ENCODE assay signal across 1 cellular context in genomic region chr5:78665519-78665918, GRCh38.
TF ChIP-seq lines count a peak whose summit lies in the region.

No MANE protein-coding gene starts in this region.

TF ChIP-seq in H1, 55 proteins besides CTCF, POLR2A, EP300 and RAD21 (continued from another document):
- TF ChIP-seq, protein P1, sequence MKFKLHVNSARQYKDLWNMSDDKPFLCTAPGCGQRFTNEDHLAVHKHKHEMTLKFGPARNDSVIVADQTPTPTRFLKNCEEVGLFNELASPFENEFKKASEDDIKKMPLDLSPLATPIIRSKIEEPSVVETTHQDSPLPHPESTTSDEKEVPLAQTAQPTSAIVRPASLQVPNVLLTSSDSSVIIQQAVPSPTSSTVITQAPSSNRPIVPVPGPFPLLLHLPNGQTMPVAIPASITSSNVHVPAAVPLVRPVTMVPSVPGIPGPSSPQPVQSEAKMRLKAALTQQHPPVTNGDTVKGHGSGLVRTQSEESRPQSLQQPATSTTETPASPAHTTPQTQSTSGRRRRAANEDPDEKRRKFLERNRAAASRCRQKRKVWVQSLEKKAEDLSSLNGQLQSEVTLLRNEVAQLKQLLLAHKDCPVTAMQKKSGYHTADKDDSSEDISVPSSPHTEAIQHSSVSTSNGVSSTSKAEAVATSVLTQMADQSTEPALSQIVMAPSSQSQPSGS (IDR thresholded peaks at IDR 0.05; ENCODE audit: low read length) = no peak
- TF ChIP-seq JUND (IDR thresholded peaks at IDR 0.05; ENCODE audit: low read length) (no peak), RBBP5 (IDR thresholded peaks at IDR 0.05; ENCODE audit: borderline replicate concordance, low read depth, low read length) (no peak), SP1 (IDR thresholded peaks at IDR 0.05; ENCODE audit: low read depth, low read length) (no peak), EZH2 (IDR thresholded peaks at IDR 0.05; ENCODE audit: low read depth, low read length, severe bottlenecking) (no peak), NANOG (IDR thresholded peaks at IDR 0.05; ENCODE audit: insufficient read depth, low read depth, low read length, poor library complexity, severe bottlenecking) (no peak), BRCA1 (IDR thresholded peaks at IDR 0.05; ENCODE audit: low read depth, low read length) (no peak), SP4 (IDR thresholded peaks at IDR 0.05; ENCODE audit: low read length) (no peak), SIX5 (IDR thresholded peaks at IDR 0.05; ENCODE audit: low read depth, low read length) (no peak), SIN3A (conservative IDR thresholded peaks at IDR 0.05 in 1 of 2, IDR thresholded peaks at IDR 0.05 in 1 of 2; ENCODE audit: low read depth in 1 of 2, low read length in 2 of 2) (no peak), POU5F1 (IDR thresholded peaks at IDR 0.05; ENCODE audit: low read depth, low read length) (no peak), ZNF274 (IDR thresholded peaks at IDR 0.05; ENCODE audit: borderline replicate concordance, extremely low read depth, low read length) (no peak), NRF1 (IDR thresholded peaks at IDR 0.05; ENCODE audit: low read depth, low read length) (no peak), FOSL1 (IDR thresholded peaks at IDR 0.05; ENCODE audit: insufficient read depth, low read depth, low read length) (no peak)
- TF ChIP-seq, protein P2, sequence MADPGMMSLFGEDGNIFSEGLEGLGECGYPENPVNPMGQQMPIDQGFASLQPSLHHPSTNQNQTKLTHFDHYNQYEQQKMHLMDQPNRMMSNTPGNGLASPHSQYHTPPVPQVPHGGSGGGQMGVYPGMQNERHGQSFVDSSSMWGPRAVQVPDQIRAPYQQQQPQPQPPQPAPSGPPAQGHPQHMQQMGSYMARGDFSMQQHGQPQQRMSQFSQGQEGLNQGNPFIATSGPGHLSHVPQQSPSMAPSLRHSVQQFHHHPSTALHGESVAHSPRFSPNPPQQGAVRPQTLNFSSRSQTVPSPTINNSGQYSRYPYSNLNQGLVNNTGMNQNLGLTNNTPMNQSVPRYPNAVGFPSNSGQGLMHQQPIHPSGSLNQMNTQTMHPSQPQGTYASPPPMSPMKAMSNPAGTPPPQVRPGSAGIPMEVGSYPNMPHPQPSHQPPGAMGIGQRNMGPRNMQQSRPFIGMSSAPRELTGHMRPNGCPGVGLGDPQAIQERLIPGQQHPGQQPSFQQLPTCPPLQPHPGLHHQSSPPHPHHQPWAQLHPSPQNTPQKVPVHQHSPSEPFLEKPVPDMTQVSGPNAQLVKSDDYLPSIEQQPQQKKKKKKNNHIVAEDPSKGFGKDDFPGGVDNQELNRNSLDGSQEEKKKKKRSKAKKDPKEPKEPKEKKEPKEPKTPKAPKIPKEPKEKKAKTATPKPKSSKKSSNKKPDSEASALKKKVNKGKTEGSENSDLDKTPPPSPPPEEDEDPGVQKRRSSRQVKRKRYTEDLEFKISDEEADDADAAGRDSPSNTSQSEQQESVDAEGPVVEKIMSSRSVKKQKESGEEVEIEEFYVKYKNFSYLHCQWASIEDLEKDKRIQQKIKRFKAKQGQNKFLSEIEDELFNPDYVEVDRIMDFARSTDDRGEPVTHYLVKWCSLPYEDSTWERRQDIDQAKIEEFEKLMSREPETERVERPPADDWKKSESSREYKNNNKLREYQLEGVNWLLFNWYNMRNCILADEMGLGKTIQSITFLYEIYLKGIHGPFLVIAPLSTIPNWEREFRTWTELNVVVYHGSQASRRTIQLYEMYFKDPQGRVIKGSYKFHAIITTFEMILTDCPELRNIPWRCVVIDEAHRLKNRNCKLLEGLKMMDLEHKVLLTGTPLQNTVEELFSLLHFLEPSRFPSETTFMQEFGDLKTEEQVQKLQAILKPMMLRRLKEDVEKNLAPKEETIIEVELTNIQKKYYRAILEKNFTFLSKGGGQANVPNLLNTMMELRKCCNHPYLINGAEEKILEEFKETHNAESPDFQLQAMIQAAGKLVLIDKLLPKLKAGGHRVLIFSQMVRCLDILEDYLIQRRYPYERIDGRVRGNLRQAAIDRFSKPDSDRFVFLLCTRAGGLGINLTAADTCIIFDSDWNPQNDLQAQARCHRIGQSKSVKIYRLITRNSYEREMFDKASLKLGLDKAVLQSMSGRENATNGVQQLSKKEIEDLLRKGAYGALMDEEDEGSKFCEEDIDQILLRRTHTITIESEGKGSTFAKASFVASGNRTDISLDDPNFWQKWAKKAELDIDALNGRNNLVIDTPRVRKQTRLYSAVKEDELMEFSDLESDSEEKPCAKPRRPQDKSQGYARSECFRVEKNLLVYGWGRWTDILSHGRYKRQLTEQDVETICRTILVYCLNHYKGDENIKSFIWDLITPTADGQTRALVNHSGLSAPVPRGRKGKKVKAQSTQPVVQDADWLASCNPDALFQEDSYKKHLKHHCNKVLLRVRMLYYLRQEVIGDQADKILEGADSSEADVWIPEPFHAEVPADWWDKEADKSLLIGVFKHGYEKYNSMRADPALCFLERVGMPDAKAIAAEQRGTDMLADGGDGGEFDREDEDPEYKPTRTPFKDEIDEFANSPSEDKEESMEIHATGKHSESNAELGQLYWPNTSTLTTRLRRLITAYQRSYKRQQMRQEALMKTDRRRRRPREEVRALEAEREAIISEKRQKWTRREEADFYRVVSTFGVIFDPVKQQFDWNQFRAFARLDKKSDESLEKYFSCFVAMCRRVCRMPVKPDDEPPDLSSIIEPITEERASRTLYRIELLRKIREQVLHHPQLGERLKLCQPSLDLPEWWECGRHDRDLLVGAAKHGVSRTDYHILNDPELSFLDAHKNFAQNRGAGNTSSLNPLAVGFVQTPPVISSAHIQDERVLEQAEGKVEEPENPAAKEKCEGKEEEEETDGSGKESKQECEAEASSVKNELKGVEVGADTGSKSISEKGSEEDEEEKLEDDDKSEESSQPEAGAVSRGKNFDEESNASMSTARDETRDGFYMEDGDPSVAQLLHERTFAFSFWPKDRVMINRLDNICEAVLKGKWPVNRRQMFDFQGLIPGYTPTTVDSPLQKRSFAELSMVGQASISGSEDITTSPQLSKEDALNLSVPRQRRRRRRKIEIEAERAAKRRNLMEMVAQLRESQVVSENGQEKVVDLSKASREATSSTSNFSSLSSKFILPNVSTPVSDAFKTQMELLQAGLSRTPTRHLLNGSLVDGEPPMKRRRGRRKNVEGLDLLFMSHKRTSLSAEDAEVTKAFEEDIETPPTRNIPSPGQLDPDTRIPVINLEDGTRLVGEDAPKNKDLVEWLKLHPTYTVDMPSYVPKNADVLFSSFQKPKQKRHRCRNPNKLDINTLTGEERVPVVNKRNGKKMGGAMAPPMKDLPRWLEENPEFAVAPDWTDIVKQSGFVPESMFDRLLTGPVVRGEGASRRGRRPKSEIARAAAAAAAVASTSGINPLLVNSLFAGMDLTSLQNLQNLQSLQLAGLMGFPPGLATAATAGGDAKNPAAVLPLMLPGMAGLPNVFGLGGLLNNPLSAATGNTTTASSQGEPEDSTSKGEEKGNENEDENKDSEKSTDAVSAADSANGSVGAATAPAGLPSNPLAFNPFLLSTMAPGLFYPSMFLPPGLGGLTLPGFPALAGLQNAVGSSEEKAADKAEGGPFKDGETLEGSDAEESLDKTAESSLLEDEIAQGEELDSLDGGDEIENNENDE (IDR thresholded peaks at IDR 0.05; ENCODE audit: insufficient replicate concordance, low read length) = no peak
- TF ChIP-seq, protein P3, sequence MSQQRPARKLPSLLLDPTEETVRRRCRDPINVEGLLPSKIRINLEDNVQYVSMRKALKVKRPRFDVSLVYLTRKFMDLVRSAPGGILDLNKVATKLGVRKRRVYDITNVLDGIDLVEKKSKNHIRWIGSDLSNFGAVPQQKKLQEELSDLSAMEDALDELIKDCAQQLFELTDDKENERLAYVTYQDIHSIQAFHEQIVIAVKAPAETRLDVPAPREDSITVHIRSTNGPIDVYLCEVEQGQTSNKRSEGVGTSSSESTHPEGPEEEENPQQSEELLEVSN (IDR thresholded peaks at IDR 0.05) = no peak
